Comparison of ENCODE assay signal across 10 cellular contexts in the genomic region with DNA sequence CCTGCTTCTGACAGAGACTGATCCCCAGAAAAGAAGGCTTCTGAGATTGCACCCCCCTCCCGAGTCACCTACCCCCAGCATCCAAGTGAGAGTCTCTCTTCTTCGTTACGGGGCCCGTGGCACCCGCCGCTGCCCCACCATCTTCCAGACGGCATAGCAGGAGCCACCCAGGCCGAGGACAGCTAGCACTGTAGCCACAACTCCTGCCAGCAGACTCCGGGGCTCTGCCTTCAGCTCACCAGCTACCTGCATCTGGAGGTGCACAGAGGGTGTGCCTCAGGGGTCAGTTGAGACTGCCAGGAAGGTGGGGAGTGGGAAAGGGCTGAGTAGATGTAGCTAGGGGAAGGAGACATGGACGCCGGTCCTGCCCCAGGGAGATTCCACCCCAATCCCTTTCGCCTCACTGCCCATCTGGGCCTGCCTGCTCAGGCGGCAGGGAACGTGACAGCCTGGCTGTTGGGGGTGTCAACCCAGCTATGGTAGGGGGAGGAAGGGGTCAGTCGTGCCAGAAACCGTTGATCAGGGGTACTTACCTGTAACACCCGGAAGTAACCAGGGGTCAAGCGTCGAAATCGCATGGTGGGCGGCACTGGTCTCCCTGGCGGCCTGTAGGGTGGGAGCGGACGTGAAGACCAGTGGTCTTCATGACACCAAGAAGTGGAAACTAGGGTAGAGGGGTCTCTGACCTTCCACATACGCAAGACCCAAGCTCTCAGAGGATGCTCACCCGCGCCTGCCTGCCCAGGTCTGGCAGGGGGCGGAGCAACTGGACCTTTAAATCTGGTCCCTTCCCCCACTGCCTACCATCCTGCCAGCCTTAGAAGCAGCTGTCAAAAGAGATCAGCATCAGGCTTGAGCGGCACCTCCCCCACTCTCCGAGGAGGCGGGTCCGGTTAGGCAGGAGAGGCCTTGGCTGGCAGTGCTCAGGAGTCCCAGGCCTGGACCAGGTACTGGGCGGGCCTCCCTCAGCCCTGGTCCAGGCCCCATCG. TPM values are rescaled to one million over a fixed set of nuclear protein-coding genes. Genes with fewer than 3 reads are reported as not detected.
A peak's percentile ranks its signal among the peaks of the same experiment; 100 is the strongest.
DNase-seq lines count a peak whose midpoint lies in the region; ATAC-seq and TF ChIP-seq lines count a peak whose summit lies in the region.
"Had no signal": no experiment of that assay in that cellular context is flagged by ENCODE, and none has a peak within 500 bp of the region (broad histone marks: within the 10 kb centered on the region; RNA-seq: fewer than 3 reads in every experiment).

A gene (minus strand): TSS at position 749 of the 989 bp plus-strand sequence. CDS start 171 bp downstream, at position 578.

- H3K27ac Mint-ChIP-seq in WTC11 (no peak within 1 kb of the TSS), glutamatergic neuron (ENCODE audit: unreplicated experiment) (peak within 1 kb of the TSS; percentile 70)
- H3K27ac Mint-ChIP-seq in stimulated activated naive CD8-positive, alpha-beta T cell treated with anti-CD3 and anti-CD28 coated beads, Interleukin-15, amount 100 ng/mL, for 72 hours = peak within 1 kb of the TSS in 1 of 2 donors; percentile 59

- no peak for DNase-seq in activated T-cell treated with anti-CD3 and anti-CD28 coated beads, Interleukin-2, amount 50 U/mL, for 4 hours
- no peak for DNase-seq in activated T-cell treated with anti-CD3 and anti-CD28 coated beads, Interleukin-2, amount 50 U/mL, for 48 hours
- DNase-seq in WTC11 (ENCODE audit: low spot score) = no peak
- DNase-seq in glutamatergic neuron = peak; percentile 65
- DNase-seq in stimulated activated naive CD8-positive, alpha-beta T cell treated with anti-CD3 and anti-CD28 coated beads, Interleukin-15, amount 100 ng/mL, for 72 hours = no peak
- no peak for DNase-seq in medulla oblongata (ENCODE audit: extremely low spot score)
- DNase-seq: foreskin keratinocyte had no signal

- CTCF ChIA-PET in WTC11 (lab: Charles Lee) = interaction anchor here (1.3 to 4.0 kb wide), 4 partner anchors 18 to 108 kb away, joined by 3 to 46 read pairs (median 15); a partner anchor contains a TSS

- TF ChIP-seq CTCF in WTC11 (IDR thresholded peaks at IDR 0.05) (no peak), glutamatergic neuron (IDR thresholded peaks at IDR 0.05; ENCODE audit: partially characterized antibody, unreplicated experiment) (no peak)

- H3K36me3 Mint-ChIP-seq in activated T-cell treated with anti-CD3 and anti-CD28 coated beads, Interleukin-2, amount 50 U/mL, for 4 hours (ENCODE audit: insufficient read depth) = no peaks in the 10 kb centered on the region
- H3K36me3 Mint-ChIP-seq in WTC11 (no peaks in the 10 kb centered on the region), glutamatergic neuron (ENCODE audit: unreplicated experiment) (no peaks in the 10 kb centered on the region)

- peak within 1 kb of the TSS; percentile 93 for H3K4me3 Mint-ChIP-seq in activated T-cell treated with anti-CD3 and anti-CD28 coated beads, Interleukin-2, amount 50 U/mL, for 4 hours
- H3K4me3 Mint-ChIP-seq in WTC11 (peak within 1 kb of the TSS; percentile 85), glutamatergic neuron (ENCODE audit: unreplicated experiment) (peak within 1 kb of the TSS; percentile 93)
- H3K4me3 Mint-ChIP-seq in stimulated activated naive CD8-positive, alpha-beta T cell treated with anti-CD3 and anti-CD28 coated beads, Interleukin-15, amount 100 ng/mL, for 72 hours = peak within 1 kb of the TSS; percentile 90 to 97

- H3K4me1 Mint-ChIP-seq in activated T-cell treated with anti-CD3 and anti-CD28 coated beads, Interleukin-2, amount 50 U/mL, for 4 hours (ENCODE audit: low read depth) = peaks cover 14% of the 10 kb centered on the region
- H3K4me1 Mint-ChIP-seq in WTC11 = peaks cover 19% of the 10 kb centered on the region
- peaks cover 9% of the 10 kb centered on the region for H3K4me1 Mint-ChIP-seq in glutamatergic neuron (ENCODE audit: low read depth, unreplicated experiment)
- H3K4me1 Mint-ChIP-seq in stimulated activated naive CD8-positive, alpha-beta T cell treated with anti-CD3 and anti-CD28 coated beads, Interleukin-15, amount 100 ng/mL, for 72 hours = peaks cover 26% of the 10 kb centered on the region

- no peak for ATAC-seq in activated T-cell treated with anti-CD3 and anti-CD28 coated beads, Interleukin-2, amount 50 U/mL, for 4 hours
- ATAC-seq in WTC11 (no peak), GM18861 (IDR thresholded peaks at IDR 0.05; ENCODE audit: unreplicated experiment) (no peak), HG03175 (IDR thresholded peaks at IDR 0.05; ENCODE audit: unreplicated experiment) (no peak)
- no peak for ATAC-seq in stimulated activated naive CD8-positive, alpha-beta T cell treated with anti-CD3 and anti-CD28 coated beads, Interleukin-15, amount 100 ng/mL, for 72 hours

- H3K9me3 Mint-ChIP-seq in activated T-cell treated with anti-CD3 and anti-CD28 coated beads, Interleukin-2, amount 50 U/mL, for 4 hours = no peaks in the 10 kb centered on the region
- H3K9me3 Mint-ChIP-seq in WTC11 (no peaks in the 10 kb centered on the region), glutamatergic neuron (ENCODE audit: unreplicated experiment) (peaks cover 3% of the 10 kb centered on the region)
- no peaks in the 10 kb centered on the region for H3K9me3 Mint-ChIP-seq in stimulated activated naive CD8-positive, alpha-beta T cell treated with anti-CD3 and anti-CD28 coated beads, Interleukin-15, amount 100 ng/mL, for 72 hours

- no peaks in the 10 kb centered on the region for H3K27me3 Mint-ChIP-seq in activated T-cell treated with anti-CD3 and anti-CD28 coated beads, Interleukin-2, amount 50 U/mL, for 4 hours (ENCODE audit: low read depth)
- H3K27me3 Mint-ChIP-seq in WTC11 (ENCODE audit: low read depth) (peaks cover 3% of the 10 kb centered on the region), glutamatergic neuron (ENCODE audit: unreplicated experiment) (peaks cover 13% of the 10 kb centered on the region)
- H3K27me3 Mint-ChIP-seq in stimulated activated naive CD8-positive, alpha-beta T cell treated with anti-CD3 and anti-CD28 coated beads, Interleukin-15, amount 100 ng/mL, for 72 hours = no peaks in the 10 kb centered on the region

- POLR2A ChIA-PET in WTC11 (lab: Charles Lee) = interaction anchor here (0.6 kb wide), 1 partner anchor 16 kb away, joined by 4 read pairs; no protein-coding TSS in a partner anchor

TF ChIP-seq in WTC11, 78 proteins besides CTCF, POLR2A, EP300 and RAD21 (continues in another document):
- TF ChIP-seq ZNF423 (CRISPR knock-in tag; IDR thresholded peaks at IDR 0.05) = no peak
- TF ChIP-seq TEAD4 (CRISPR knock-in tag; IDR thresholded peaks at IDR 0.05) = no peak
- no peak for TF ChIP-seq GRHL2 (CRISPR knock-in tag; IDR thresholded peaks at IDR 0.05; ENCODE audit: insufficient replicate concordance, severe bottlenecking)
- no peak for TF ChIP-seq MXD4 (CRISPR knock-in tag; IDR thresholded peaks at IDR 0.05; ENCODE audit: borderline replicate concordance)
- TF ChIP-seq, protein P1, sequence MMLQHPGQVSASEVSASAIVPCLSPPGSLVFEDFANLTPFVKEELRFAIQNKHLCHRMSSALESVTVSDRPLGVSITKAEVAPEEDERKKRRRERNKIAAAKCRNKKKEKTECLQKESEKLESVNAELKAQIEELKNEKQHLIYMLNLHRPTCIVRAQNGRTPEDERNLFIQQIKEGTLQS (CRISPR knock-in tag; conservative IDR thresholded peaks at IDR 0.05) = no peak
- TF ChIP-seq, protein P2, sequence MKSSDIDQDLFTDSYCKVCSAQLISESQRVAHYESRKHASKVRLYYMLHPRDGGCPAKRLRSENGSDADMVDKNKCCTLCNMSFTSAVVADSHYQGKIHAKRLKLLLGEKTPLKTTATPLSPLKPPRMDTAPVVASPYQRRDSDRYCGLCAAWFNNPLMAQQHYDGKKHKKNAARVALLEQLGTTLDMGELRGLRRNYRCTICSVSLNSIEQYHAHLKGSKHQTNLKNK (CRISPR knock-in tag; IDR thresholded peaks at IDR 0.05) = no peak
- TF ChIP-seq, protein P3, sequence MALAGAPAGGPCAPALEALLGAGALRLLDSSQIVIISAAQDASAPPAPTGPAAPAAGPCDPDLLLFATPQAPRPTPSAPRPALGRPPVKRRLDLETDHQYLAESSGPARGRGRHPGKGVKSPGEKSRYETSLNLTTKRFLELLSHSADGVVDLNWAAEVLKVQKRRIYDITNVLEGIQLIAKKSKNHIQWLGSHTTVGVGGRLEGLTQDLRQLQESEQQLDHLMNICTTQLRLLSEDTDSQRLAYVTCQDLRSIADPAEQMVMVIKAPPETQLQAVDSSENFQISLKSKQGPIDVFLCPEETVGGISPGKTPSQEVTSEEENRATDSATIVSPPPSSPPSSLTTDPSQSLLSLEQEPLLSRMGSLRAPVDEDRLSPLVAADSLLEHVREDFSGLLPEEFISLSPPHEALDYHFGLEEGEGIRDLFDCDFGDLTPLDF (CRISPR knock-in tag; IDR thresholded peaks at IDR 0.05) = no peak
- TF ChIP-seq NFYB (CRISPR knock-in tag; conservative IDR thresholded peaks at IDR 0.05; ENCODE audit: low read depth) = no peak
- TF ChIP-seq, protein P4, sequence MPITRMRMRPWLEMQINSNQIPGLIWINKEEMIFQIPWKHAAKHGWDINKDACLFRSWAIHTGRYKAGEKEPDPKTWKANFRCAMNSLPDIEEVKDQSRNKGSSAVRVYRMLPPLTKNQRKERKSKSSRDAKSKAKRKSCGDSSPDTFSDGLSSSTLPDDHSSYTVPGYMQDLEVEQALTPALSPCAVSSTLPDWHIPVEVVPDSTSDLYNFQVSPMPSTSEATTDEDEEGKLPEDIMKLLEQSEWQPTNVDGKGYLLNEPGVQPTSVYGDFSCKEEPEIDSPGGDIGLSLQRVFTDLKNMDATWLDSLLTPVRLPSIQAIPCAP (CRISPR knock-in tag; IDR thresholded peaks at IDR 0.05) = no peak
- TF ChIP-seq, protein P5, sequence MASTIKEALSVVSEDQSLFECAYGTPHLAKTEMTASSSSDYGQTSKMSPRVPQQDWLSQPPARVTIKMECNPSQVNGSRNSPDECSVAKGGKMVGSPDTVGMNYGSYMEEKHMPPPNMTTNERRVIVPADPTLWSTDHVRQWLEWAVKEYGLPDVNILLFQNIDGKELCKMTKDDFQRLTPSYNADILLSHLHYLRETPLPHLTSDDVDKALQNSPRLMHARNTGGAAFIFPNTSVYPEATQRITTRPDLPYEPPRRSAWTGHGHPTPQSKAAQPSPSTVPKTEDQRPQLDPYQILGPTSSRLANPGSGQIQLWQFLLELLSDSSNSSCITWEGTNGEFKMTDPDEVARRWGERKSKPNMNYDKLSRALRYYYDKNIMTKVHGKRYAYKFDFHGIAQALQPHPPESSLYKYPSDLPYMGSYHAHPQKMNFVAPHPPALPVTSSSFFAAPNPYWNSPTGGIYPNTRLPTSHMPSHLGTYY (CRISPR knock-in tag; IDR thresholded peaks at IDR 0.05) = no peak
- TF ChIP-seq, protein P6, sequence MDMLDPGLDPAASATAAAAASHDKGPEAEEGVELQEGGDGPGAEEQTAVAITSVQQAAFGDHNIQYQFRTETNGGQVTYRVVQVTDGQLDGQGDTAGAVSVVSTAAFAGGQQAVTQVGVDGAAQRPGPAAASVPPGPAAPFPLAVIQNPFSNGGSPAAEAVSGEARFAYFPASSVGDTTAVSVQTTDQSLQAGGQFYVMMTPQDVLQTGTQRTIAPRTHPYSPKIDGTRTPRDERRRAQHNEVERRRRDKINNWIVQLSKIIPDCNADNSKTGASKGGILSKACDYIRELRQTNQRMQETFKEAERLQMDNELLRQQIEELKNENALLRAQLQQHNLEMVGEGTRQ (CRISPR knock-in tag; IDR thresholded peaks at IDR 0.05) = no peak

RNA-seq across cellular contexts. Expression of the gene that starts here (rescaled TPM):
- total RNA-seq in activated T-cell treated with anti-CD3 and anti-CD28 coated beads, Interleukin-2, amount 50 U/mL, for 4 hours = not detected
- not detected in 3 replicates for total RNA-seq in WTC11 (2021)
- total RNA-seq in glutamatergic neuron (ENCODE audit: unreplicated experiment) = 4.2 TPM
- total RNA-seq: foreskin keratinocyte, SK-MEL-5 had no signal
